In genomic region chr17:32142038-32142856, GRCh38 we compare ENCODE assay signal across 8 cellular contexts. TPM values are rescaled to one million over a fixed set of nuclear protein-coding genes. Genes with fewer than 3 reads are reported as not detected.
DNase-seq lines count a peak whose midpoint lies in the region; ATAC-seq, FAIRE-seq and TF ChIP-seq lines count a peak whose summit lies in the region.

TSS of gene RHOT1 (plus strand) at chr17:32142502. CDS start at chr17:32142693, 191 bp downstream.

- H4K20me1 ChIP-seq in SK-N-SH (ENCODE audit: insufficient read depth): peaks cover 8% of the 10 kb centered on the region; the same call in 1 of the 2 replicates

- H3K4me2 ChIP-seq in SK-N-SH: peak within 1 kb of the TSS; percentile 78

- in situ Hi-C loops in G401 (cut with HindIII; ENCODE audit: low sequenced_read_pairs): no loop called here

- intact Hi-C loops in head of caudate nucleus (cut with DNase I) (loop anchor here (5.0 kb wide), 1 partner anchor 135 kb away; the partner anchor contains the start of gene LRRC37B), pancreas (cut with DNase I) (no loop called here), tibial artery (cut with DNase I; ENCODE audit: low total_unique reads) (no loop called here)

- H2AFZ ChIP-seq in SK-N-SH (ENCODE audit: low read depth): peak within 1 kb of the TSS; percentile 80

- H3K9me3 ChIP-seq in MG63 (no peaks in the 10 kb centered on the region), SK-N-SH (no peaks in the 10 kb centered on the region), pancreas (no peaks in the 10 kb centered on the region), tibial artery (no peaks in the 10 kb centered on the region)

- H3K79me2 ChIP-seq in SK-N-SH (ENCODE audit: insufficient read depth): peaks cover 46% of the 10 kb centered on the region

- peak in 1 of 2 experiments; percentile 46; a peak in 1 of 4 replicates for TF ChIP-seq EP300 in SK-N-SH (IDR thresholded peaks at IDR 0.05; ENCODE audit: borderline replicate concordance in 1 of 2, low read depth in 1 of 2, low read length in 1 of 2)

- no peaks in the 10 kb centered on the region for H3K9me3 Mint-ChIP-seq in activated naive CD4-positive, alpha-beta T cell treated with anti-CD3 and anti-CD28 coated beads, Interleukin-2, amount 50 U/mL, for 72 hours

- H3K36me3 ChIP-seq in H7 (replicated peaks; ENCODE audit: control insufficient read depth, insufficient read depth, low read length) (no peaks in the 10 kb centered on the region), MG63 (peaks cover 8% of the 10 kb centered on the region), SK-N-SH (replicated peaks in 1 of 2; ENCODE audit: control insufficient read depth in 1 of 2, insufficient read depth in 2 of 2, low read length in 1 of 2) (peaks cover 0 to 3% of the 10 kb centered on the region in 2 experiments), pancreas (no peaks in the 10 kb centered on the region), tibial artery (no peaks in the 10 kb centered on the region)

- peaks cover 7% of the 10 kb centered on the region in 2 donors for H3K36me3 Mint-ChIP-seq in activated naive CD4-positive, alpha-beta T cell treated with anti-CD3 and anti-CD28 coated beads, Interleukin-2, amount 50 U/mL, for 72 hours

- peak; percentile 79 to 81 for ATAC-seq in activated naive CD4-positive, alpha-beta T cell treated with anti-CD3 and anti-CD28 coated beads, Interleukin-2, amount 50 U/mL, for 72 hours
- peak; percentile 76 to 88 (median 81) for ATAC-seq in pancreas

- peak within 1 kb of the TSS; percentile 78; the same call in 1 of the 2 replicates for H3K9ac ChIP-seq in SK-N-SH

- FAIRE-seq in pancreas (lab: Jason Lieb, UNC): no peak

- peaks cover 4% of the 10 kb centered on the region for H3F3A ChIP-seq in SK-N-SH (replicated peaks; ENCODE audit: insufficient read depth)

- CTCF ChIA-PET in SK-N-SH (lab: Yijun Ruan, JAX): interaction anchor here (0.7 to 5.7 kb wide), 10 partner anchors 10 to 134 kb away, joined by 3 to 68 read pairs (median 4); partner anchors contain the start of gene LRRC37B

- under 1% methylated on average over 24 of the region's 84 CpGs for WGBS in SK-N-SH (ENCODE audit: low lambda C conversion rate)
- 0% methylated on average over 45 to 84 of the region's 84 CpGs for WGBS in pancreas, 2 donors

- DNase-seq in G401 (ENCODE audit: low spot score) (peak; percentile 83), H7 (peak; percentile 87), MG63 (peak; percentile 89), SK-N-SH (peak; percentile 91), head of caudate nucleus (peak; percentile 38 to 90 (median 78)), pancreas (peak; percentile 66 to 88 (median 74)), tibial artery (peak; percentile 73 to 84)
- DNase-seq in activated naive CD4-positive, alpha-beta T cell treated with anti-CD3 and anti-CD28 coated beads, Interleukin-2, amount 50 U/mL, for 72 hours (ENCODE audit: low spot score in 2 of 2): peak; percentile 79 to 80

- no peaks in the 10 kb centered on the region for H3K9me2 ChIP-seq in SK-N-SH

- no peak for TF ChIP-seq RAD21 in SK-N-SH (IDR thresholded peaks at IDR 0.05; ENCODE audit: low read length)

- POLR2A ChIA-PET in SK-N-SH (lab: Yijun Ruan, JAX): interaction anchor here (1.0 to 1.9 kb wide), 2 partner anchors 15 to 135 kb away, joined by 3 to 5 read pairs; partner anchors contain the start of gene LRRC37B

- H3K27ac Mint-ChIP-seq in activated naive CD4-positive, alpha-beta T cell treated with anti-CD3 and anti-CD28 coated beads, Interleukin-2, amount 50 U/mL, for 72 hours: peak within 1 kb of the TSS; percentile 89 to 95

- H3K4me3 ChIP-seq in H7 (ENCODE audit: insufficient read depth, low read depth, low read length) (peak within 1 kb of the TSS; percentile 84), MG63 (peak within 1 kb of the TSS; percentile 95), SK-N-SH (ENCODE audit: low read depth in 2 of 2, low read length in 1 of 2) (peak within 1 kb of the TSS; percentile 68 to 84), pancreas (peak within 1 kb of the TSS; percentile 63 to 84 (median 78)), tibial artery (peak within 1 kb of the TSS; percentile 81 to 100)

- H3K27me3 ChIP-seq in H7 (ENCODE audit: control insufficient read depth, insufficient read depth, low read length) (no peaks in the 10 kb centered on the region), MG63 (no peaks in the 10 kb centered on the region), SK-N-SH (ENCODE audit: insufficient read depth) (no peaks in the 10 kb centered on the region), pancreas (no peaks in the 10 kb centered on the region), tibial artery (no peaks in the 10 kb centered on the region)

- H3K27ac ChIP-seq in SK-N-SH (ENCODE audit: low read depth in 2 of 2, low read length in 1 of 2): peak within 1 kb of the TSS; percentile 77 to 85
- H3K27ac ChIP-seq in pancreas: peak within 1 kb of the TSS; percentile 69 to 96 (median 88)
- peak within 1 kb of the TSS; percentile 92 to 93 for H3K27ac ChIP-seq in tibial artery

- H3K4me1 ChIP-seq in SK-N-SH (ENCODE audit: control insufficient read depth in 1 of 2, insufficient read depth in 2 of 2, low read depth in 1 of 2, low read length in 1 of 2): peaks cover 0 to 3% of the 10 kb centered on the region in 2 experiments; a peak in 1 of 4 replicates
- peaks cover 15 to 32% (median 30%) of the 10 kb centered on the region in 3 donors for H3K4me1 ChIP-seq in pancreas
- H3K4me1 ChIP-seq in tibial artery: peaks cover 0 to 31% (median 15%) of the 10 kb centered on the region in 4 donors

- peak; percentile 57 for TF ChIP-seq CTCF in SK-N-SH (IDR thresholded peaks at IDR 0.05)
- TF ChIP-seq CTCF in pancreas (IDR thresholded peaks at IDR 0.05): peak in 3 of 4 donors; percentile 33 to 62 (median 48)
- peak; percentile 55 to 71 for TF ChIP-seq CTCF in tibial artery (IDR thresholded peaks at IDR 0.05)

TF ChIP-seq in SK-N-SH, 30 proteins besides CTCF, POLR2A, EP300 and RAD21 (continues in another document):
- TF ChIP-seq MAX (IDR thresholded peaks at IDR 0.05; ENCODE audit: low read depth): peak; percentile 60
- no peak for TF ChIP-seq JUND (IDR thresholded peaks at IDR 0.05)
- TF ChIP-seq MEF2A (IDR thresholded peaks at IDR 0.05; ENCODE audit: borderline replicate concordance, low read depth): no peak
- TF ChIP-seq FOXJ3 (CRISPR knock-in tag; IDR thresholded peaks at IDR 0.05): no peak
- no peak for TF ChIP-seq GATA2 (CRISPR knock-in tag; IDR thresholded peaks at IDR 0.05)
- no peak; the same call in 1 of the 2 replicates for TF ChIP-seq TCF12 (IDR thresholded peaks at IDR 0.05)
- TF ChIP-seq POLR2AphosphoS5 (IDR thresholded peaks at IDR 0.05; ENCODE audit: low read depth, low read length): peak; percentile 40; the same call in 1 of the 2 replicates
- TF ChIP-seq YY1 (IDR thresholded peaks at IDR 0.05; ENCODE audit: low read depth): no peak
- no peak for TF ChIP-seq FOXM1 (IDR thresholded peaks at IDR 0.05; ENCODE audit: low read depth)
- no peak for TF ChIP-seq ELF1 (IDR thresholded peaks at IDR 0.05)
- TF ChIP-seq MXI1 (IDR thresholded peaks at IDR 0.05; ENCODE audit: low read depth, low read length): peak; percentile 71
- no peak for TF ChIP-seq NFIC (IDR thresholded peaks at IDR 0.05; ENCODE audit: borderline replicate concordance)
- no peak for TF ChIP-seq PBX3 (IDR thresholded peaks at IDR 0.05)
- TF ChIP-seq NRF1 (IDR thresholded peaks at IDR 0.05; ENCODE audit: low read depth, low read length): peak; percentile 52

RNA-seq across cellular contexts. Expression of gene RHOT1, which starts in this region (rescaled TPM):
- 31.8 and 53.1 TPM in 2 replicates for total RNA-seq in G401 (2014; rRNA removed; shearing (Covaris generic))
- total RNA-seq in H7 (2014; rRNA removed; shearing (Covaris generic)): 54.1 and 68.7 TPM in 2 replicates
- 32.5 and 114 TPM in 2 replicates for total RNA-seq in MG63 (2014; rRNA removed; shearing (Covaris generic); ENCODE audit: low replicate concordance)
- polyA plus RNA-seq in SK-N-SH (2012; rRNA removed) (25.0 and 36.1 TPM in 2 replicates), pancreas (10 to 100 TPM; 22.8 to 26.7 TPM)
- polyA plus RNA-seq in SK-N-SH (2012; cell fraction: cytosol; rRNA removed): 39.7 and 42.9 TPM in 2 replicates
- 11.5 and 30.5 TPM in 2 replicates for polyA plus RNA-seq in SK-N-SH (2012; cell fraction: nucleus; rRNA removed)
- 10 to 100 TPM; 24.3 to 25.9 TPM for total RNA-seq in activated naive CD4-positive, alpha-beta T cell treated with anti-CD3 and anti-CD28 coated beads, Interleukin-2, amount 50 U/mL, for 72 hours
- 10 to 100 TPM; 11.6 to 19.2 (median 14.4) TPM for total RNA-seq in pancreas

Comparison
In these comparisons a context has a peak if more than half of its experiments do, and no peak if none do; other contexts are left out.
1. Peak in every context shown above with its lines: DNase-seq, ATAC-seq, H3K4me3 ChIP-seq and H3K27ac ChIP-seq.